Comparison of ENCODE assay signal across 1 cellular context in genomic region chr6:152301806-152302568, GRCh38.
TF ChIP-seq lines count a peak whose summit lies in the region.

No MANE protein-coding gene starts in this region.

TF ChIP-seq in K562, 482 proteins besides CTCF, POLR2A, EP300 and RAD21 (continued from another document and continues in another):
- no peak for TF ChIP-seq ZBTB11 (CRISPR knock-in tag; IDR thresholded peaks at IDR 0.05)
- TF ChIP-seq SRF (CRISPR knock-in tag; IDR thresholded peaks at IDR 0.05): peak in 1 of 2 experiments; percentile 31; a peak in 1 of 4 replicates
- TF ChIP-seq EWSR1 (IDR thresholded peaks at IDR 0.05; ENCODE audit: borderline replicate concordance, low read depth, partially characterized antibody): no peak
- no peak for TF ChIP-seq ZNF445 (CRISPR knock-in tag; IDR thresholded peaks at IDR 0.05; ENCODE audit: low read depth)
- no peak for TF ChIP-seq MNT (conservative IDR thresholded peaks at IDR 0.05)
- TF ChIP-seq ETS2 (tag; IDR thresholded peaks at IDR 0.05; ENCODE audit: borderline replicate concordance, poor library complexity, severe bottlenecking): no peak
- peak in 1 of 2 experiments; percentile 92; a peak in 2 of 4 replicates for TF ChIP-seq RCOR1 (IDR thresholded peaks at IDR 0.05; ENCODE audit: borderline replicate concordance in 1 of 2, low read depth in 2 of 2, low read length in 2 of 2)
- TF ChIP-seq NRF1 (conservative IDR thresholded peaks at IDR 0.05 in 1 of 2, IDR thresholded peaks at IDR 0.05 in 1 of 2): peak; percentile 75 to 81
- TF ChIP-seq SMC3 (conservative IDR thresholded peaks at IDR 0.05; ENCODE audit: insufficient read depth, low read depth, low read length): 0 out of 2 replicates have a peak, but pooled peaks have one; percentile 16
- no peak for TF ChIP-seq TCF7L2 (IDR thresholded peaks at IDR 0.05; ENCODE audit: low read depth, low read length)
- TF ChIP-seq MYBL2 (IDR thresholded peaks at IDR 0.05; ENCODE audit: low read depth): no peak
- TF ChIP-seq MYBL2 (CRISPR knock-in tag; IDR thresholded peaks at IDR 0.05; ENCODE audit: borderline replicate concordance): no peak
- TF ChIP-seq ESRRA (IDR thresholded peaks at IDR 0.05; ENCODE audit: borderline replicate concordance, low read depth): no peak
- no peak for TF ChIP-seq OTX1 (CRISPR knock-in tag; IDR thresholded peaks at IDR 0.05)
- no peak for TF ChIP-seq GTF2F1 (IDR thresholded peaks at IDR 0.05; ENCODE audit: low read depth, low read length)
- TF ChIP-seq SMARCA4 (IDR thresholded peaks at IDR 0.05): no peak
- TF ChIP-seq COPS2 (conservative IDR thresholded peaks at IDR 0.05): no peak
- TF ChIP-seq ZNF318 (IDR thresholded peaks at IDR 0.05; ENCODE audit: borderline replicate concordance in 1 of 2, low read depth in 1 of 2): no peak
- TF ChIP-seq ATF4 (CRISPR knock-in tag; IDR thresholded peaks at IDR 0.05): no peak
- TF ChIP-seq USF2 (CRISPR knock-in tag; IDR thresholded peaks at IDR 0.05): peak; percentile 52
- no peak for TF ChIP-seq STAG1 (CRISPR knock-in tag; IDR thresholded peaks at IDR 0.05; ENCODE audit: borderline replicate concordance)
- no peak for TF ChIP-seq DMBX1 (CRISPR knock-in tag; IDR thresholded peaks at IDR 0.05; ENCODE audit: borderline replicate concordance)
- no peak for TF ChIP-seq CGGBP1 (CRISPR knock-in tag; IDR thresholded peaks at IDR 0.05)
- TF ChIP-seq SMAD1 (IDR thresholded peaks at IDR 0.05; ENCODE audit: low read depth, low read length, partially characterized antibody): no peak
- no peak for TF ChIP-seq ZEB2 (IDR thresholded peaks at IDR 0.05)
- TF ChIP-seq RREB1 (CRISPR knock-in tag; IDR thresholded peaks at IDR 0.05): peak; percentile 85; the same call in 1 of the 2 replicates
- peak; percentile 81 for TF ChIP-seq PRDM10 (IDR thresholded peaks at IDR 0.05; ENCODE audit: partially characterized antibody)
- peak; percentile 95 for TF ChIP-seq CTBP1 (IDR thresholded peaks at IDR 0.05; ENCODE audit: borderline replicate concordance)
- TF ChIP-seq ZNF551 (CRISPR knock-in tag; IDR thresholded peaks at IDR 0.05): no peak
